ENCODE assay signal across 26 cellular contexts in the genomic region with DNA sequence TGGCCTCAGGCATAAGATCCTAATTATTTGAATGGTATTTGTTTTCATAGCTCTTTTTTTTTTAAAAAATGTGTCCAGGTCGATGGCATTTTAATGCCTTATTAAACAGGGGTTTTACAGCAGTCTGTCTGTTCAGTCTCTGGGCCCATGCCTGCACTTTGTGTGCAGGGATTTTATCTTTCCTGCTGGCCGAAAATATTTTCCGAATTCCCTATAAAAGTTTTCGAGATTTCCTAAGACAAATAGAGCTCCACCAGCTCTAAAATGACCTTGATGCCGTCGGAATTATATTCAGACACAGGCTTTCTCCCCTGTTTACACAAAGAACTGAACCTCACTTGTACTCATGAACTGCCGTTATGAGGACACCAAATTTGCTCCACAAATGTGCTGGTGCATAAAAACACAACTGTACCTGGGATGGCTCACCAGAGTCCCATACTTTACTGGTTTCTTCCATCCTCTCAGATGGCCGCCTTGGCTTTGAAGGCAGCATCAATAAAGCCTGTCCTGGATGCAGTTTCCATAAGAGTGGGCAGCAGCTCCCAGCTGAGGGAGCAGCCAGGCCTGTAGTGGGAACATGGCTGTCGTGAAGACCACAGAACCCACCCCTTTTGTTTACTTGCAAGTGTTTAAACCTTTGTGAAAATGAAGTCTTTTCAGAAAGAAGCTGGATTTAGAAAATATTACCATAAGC. TPM values are rescaled to one million over a fixed set of nuclear protein-coding genes. Genes with fewer than 3 reads are reported as not detected.
"Had no signal": no experiment of that assay in that cellular context is flagged by ENCODE, and none has a peak within 500 bp of the region (broad histone marks: within the 10 kb centered on the region; RNA-seq: fewer than 3 reads in every experiment).

No MANE protein-coding gene starts in this region.

- H3K4me1 ChIP-seq: heart right ventricle, left lung, psoas muscle, suprapubic skin had no signal

- H3K36me3 ChIP-seq: heart right ventricle, left lung, neutrophil, ovary, suprapubic skin, tibial nerve had no signal

- H3K4me3 Mint-ChIP-seq: activated CD4-positive, alpha-beta memory T cell treated with anti-CD3 and anti-CD28 coated beads, Interleukin-2, amount 10 ng/mL, durations not matched to agents 7 days and 5 days; activated CD4-positive, alpha-beta T cell treated with anti-CD3 and anti-CD28 coated beads, Interleukin-2, amount 10 ng/mL, durations not matched to agents 24 days and 14 days; activated naive CD4-positive, alpha-beta T cell treated with anti-CD3 and anti-CD28 coated beads for 36 hours; activated naive CD8-positive, alpha-beta T cell treated with anti-CD3 and anti-CD28 coated beads, Interleukin-2, amount 10 ng/mL, durations not matched to agents 7 days and 5 days; activated T-cell treated with anti-CD3 and anti-CD28 coated beads, Interleukin-2, amount 50 U/mL, for 72 hours; natural killer cell; stimulated activated effector memory CD8-positive, alpha-beta T cell treated with anti-CD3 and anti-CD28 coated beads, Interleukin-12 subunit alpha, Interleukin-12 subunit beta, amount 100 ng/mL, for 72 hours; stimulated activated naive CD8-positive, alpha-beta T cell treated with anti-CD3 and anti-CD28 coated beads, Interleukin-15, amount 100 ng/mL, for 72 hours; T-helper 17 cell had no signal

- DNase-seq: activated CD4-positive, alpha-beta memory T cell treated with anti-CD3 and anti-CD28 coated beads, Interleukin-2, amount 10 ng/mL, durations not matched to agents 7 days and 5 days; activated CD4-positive, alpha-beta T cell treated with anti-CD3 and anti-CD28 coated beads, Interleukin-2, amount 10 ng/mL, durations not matched to agents 24 days and 14 days; activated effector memory CD4-positive, alpha-beta T cell treated with Interleukin-2 at 50 U/mL for 16 hours; activated naive CD4-positive, alpha-beta T cell treated with anti-CD3 and anti-CD28 coated beads for 36 hours; activated naive CD8-positive, alpha-beta T cell treated with anti-CD3 and anti-CD28 coated beads, Interleukin-2, amount 10 ng/mL, durations not matched to agents 7 days and 5 days; activated T-cell treated with anti-CD3 and anti-CD28 coated beads, Interleukin-2, amount 50 U/mL, for 72 hours; amniotic stem cell; cerebellar nuclear complex; foreskin fibroblast; heart right ventricle; midbrain; natural killer cell; ovary; psoas muscle; right cardiac atrium; stimulated activated CD4-positive, alpha-beta T cell treated with anti-CD3 and anti-CD28 coated beads, Interleukin-2, amount 100 ng/mL, for 24 hours; stimulated activated naive CD8-positive, alpha-beta T cell treated with anti-CD3 and anti-CD28 coated beads, Interleukin-15, amount 100 ng/mL, for 72 hours; T-helper 17 cell had no signal

- H3K27ac Mint-ChIP-seq: activated CD4-positive, alpha-beta memory T cell treated with anti-CD3 and anti-CD28 coated beads, Interleukin-2, amount 10 ng/mL, durations not matched to agents 7 days and 5 days; activated CD4-positive, alpha-beta T cell treated with anti-CD3 and anti-CD28 coated beads, Interleukin-2, amount 10 ng/mL, durations not matched to agents 24 days and 14 days; activated naive CD4-positive, alpha-beta T cell treated with anti-CD3 and anti-CD28 coated beads for 36 hours; activated naive CD8-positive, alpha-beta T cell treated with anti-CD3 and anti-CD28 coated beads, Interleukin-2, amount 10 ng/mL, durations not matched to agents 7 days and 5 days; activated T-cell treated with anti-CD3 and anti-CD28 coated beads, Interleukin-2, amount 50 U/mL, for 72 hours; natural killer cell; stimulated activated effector memory CD8-positive, alpha-beta T cell treated with anti-CD3 and anti-CD28 coated beads, Interleukin-12 subunit alpha, Interleukin-12 subunit beta, amount 100 ng/mL, for 72 hours; stimulated activated naive CD8-positive, alpha-beta T cell treated with anti-CD3 and anti-CD28 coated beads, Interleukin-15, amount 100 ng/mL, for 72 hours; T-helper 17 cell had no signal

- H3K4me3 ChIP-seq: heart right ventricle, left lung, lung, ovary, psoas muscle, suprapubic skin, tibial nerve had no signal

- H3K27me3 ChIP-seq: left lung, ovary, suprapubic skin, tibial nerve had no signal

- H3K36me3 Mint-ChIP-seq: activated naive CD8-positive, alpha-beta T cell treated with anti-CD3 and anti-CD28 coated beads, Interleukin-2, amount 10 ng/mL, durations not matched to agents 7 days and 5 days; natural killer cell; stimulated activated effector memory CD8-positive, alpha-beta T cell treated with anti-CD3 and anti-CD28 coated beads, Interleukin-12 subunit alpha, Interleukin-12 subunit beta, amount 100 ng/mL, for 72 hours had no signal

- H3K9me3 Mint-ChIP-seq: activated CD4-positive, alpha-beta memory T cell treated with anti-CD3 and anti-CD28 coated beads, Interleukin-2, amount 10 ng/mL, durations not matched to agents 7 days and 5 days; activated CD4-positive, alpha-beta T cell treated with anti-CD3 and anti-CD28 coated beads, Interleukin-2, amount 10 ng/mL, durations not matched to agents 24 days and 14 days; activated naive CD4-positive, alpha-beta T cell treated with anti-CD3 and anti-CD28 coated beads for 36 hours; activated naive CD8-positive, alpha-beta T cell treated with anti-CD3 and anti-CD28 coated beads, Interleukin-2, amount 10 ng/mL, durations not matched to agents 7 days and 5 days; activated T-cell treated with anti-CD3 and anti-CD28 coated beads, Interleukin-2, amount 50 U/mL, for 72 hours; natural killer cell; stimulated activated effector memory CD8-positive, alpha-beta T cell treated with anti-CD3 and anti-CD28 coated beads, Interleukin-12 subunit alpha, Interleukin-12 subunit beta, amount 100 ng/mL, for 72 hours; stimulated activated naive CD8-positive, alpha-beta T cell treated with anti-CD3 and anti-CD28 coated beads, Interleukin-15, amount 100 ng/mL, for 72 hours had no signal

- H3K9me3 ChIP-seq: left lung, neutrophil, ovary, psoas muscle, suprapubic skin had no signal

- H3K27ac ChIP-seq: heart right ventricle, left lung, neutrophil, ovary, psoas muscle, suprapubic skin, tibial nerve had no signal

RNA-seq across cellular contexts. Expression of a gene that starts 44.9 kb away (rescaled TPM):
- total RNA-seq: activated CD4-positive, alpha-beta memory T cell treated with anti-CD3 and anti-CD28 coated beads, Interleukin-2, amount 10 ng/mL, durations not matched to agents 7 days and 5 days; activated CD4-positive, alpha-beta T cell treated with anti-CD3 and anti-CD28 coated beads, Interleukin-2, amount 10 ng/mL, durations not matched to agents 24 days and 14 days; activated naive CD4-positive, alpha-beta T cell treated with anti-CD3 and anti-CD28 coated beads for 36 hours; activated naive CD8-positive, alpha-beta T cell treated with anti-CD3 and anti-CD28 coated beads, Interleukin-2, amount 10 ng/mL, durations not matched to agents 7 days and 5 days; activated T-cell treated with anti-CD3 and anti-CD28 coated beads, Interleukin-2, amount 50 U/mL, for 72 hours; epithelial cell of proximal tubule; heart right ventricle; kidney epithelial cell; natural killer cell; right cardiac atrium; T-helper 17 cell; tibial nerve had no signal
- polyA plus RNA-seq: ovary, psoas muscle had no signal
